Comparison of ENCODE assay signal across 10 cellular contexts in genomic region chr9:15403155-15403554, GRCh38. TPM values are rescaled to one million over a fixed set of nuclear protein-coding genes. Genes with fewer than 3 reads are reported as not detected.
DNase-seq lines count a peak whose midpoint lies in the region; ATAC-seq, FAIRE-seq and TF ChIP-seq lines count a peak whose summit lies in the region.
"Had no signal": no experiment of that assay in that cellular context is flagged by ENCODE, and none has a peak within 500 bp of the region (broad histone marks: within the 10 kb centered on the region; RNA-seq: fewer than 3 reads in every experiment).

No MANE protein-coding gene starts in this region.

- ATAC-seq in GM12878: peak; percentile 89

- H3K4me1 Mint-ChIP-seq in neural crest cell: no peaks in the 10 kb centered on the region
- H3K4me1 Mint-ChIP-seq in mesothelial cell of epicardium: no peaks in the 10 kb centered on the region
- H3K4me1 Mint-ChIP-seq in glutamatergic neuron (ENCODE audit: low read depth, unreplicated experiment): no peaks in the 10 kb centered on the region

- H3K4me2 ChIP-seq in GM12878 (ENCODE audit: control insufficient read depth, insufficient read depth): no peak overlapping the region
- H3K4me2 ChIP-seq: BLaER1 had no signal

- CTCF ChIA-PET in GM12878 (lab: Yijun Ruan, JAX): interaction anchor here (1.0 to 1.2 kb wide), 3 partner anchors 86 to 715 kb away, joined by 3 read pairs; no protein-coding TSS in a partner anchor

- H4K20me1 ChIP-seq in GM12878 (ENCODE audit: control insufficient read depth, insufficient read depth): no peaks in the 10 kb centered on the region
- H4K20me1 ChIP-seq: BLaER1 had no signal

- H3K9me3 Mint-ChIP-seq in neural crest cell (peaks cover 19% of the 10 kb centered on the region), mesothelial cell of epicardium (peaks cover 20% of the 10 kb centered on the region), glutamatergic neuron (ENCODE audit: unreplicated experiment) (peaks cover 6% of the 10 kb centered on the region)

- 38% methylated on average over 4 of the region's 4 CpGs for WGBS in GM12878 (ENCODE audit: insufficient coverage, insufficient replicate concordance, low lambda C conversion rate, missing lambda C conversion rate)

- H3K79me2 ChIP-seq in GM12878 (ENCODE audit: control insufficient read depth, insufficient read depth, low read length): no peaks in the 10 kb centered on the region

- intact Hi-C loops in GM12878 (cut with micrococcal nuclease; ENCODE audit: unreplicated experiment): no loop called here

- H3K4me3 Mint-ChIP-seq in neural crest cell: no peak overlapping the region
- H3K4me3 Mint-ChIP-seq in mesothelial cell of epicardium: no peak overlapping the region
- H3K4me3 Mint-ChIP-seq in glutamatergic neuron (ENCODE audit: unreplicated experiment): no peak overlapping the region

- peak; percentile 25 to 43 for DNase-seq in NCI-H524 (lab: John Stamatoyannopoulos, UW)
- no peak for DNase-seq in NCI-H524 treated with DMSO at 0.1 percent for 48 hours (lab: John Stamatoyannopoulos, UW)
- DNase-seq in KBM-7: peak; percentile 30
- DNase-seq in GM12878 (ENCODE audit: low read depth, low spot score): no peak
- no peak for DNase-seq in neural crest cell (ENCODE audit: low read depth, low spot score)
- DNase-seq in mesothelial cell of epicardium (ENCODE audit: low spot score in 2 of 2, unreplicated experiment in 2 of 2): no peak
- no peak for DNase-seq in NOMO-1 treated with DMSO at 0.1 percent for 48 hours (lab: John Stamatoyannopoulos, UW; ENCODE audit: unreplicated experiment)
- no peak for DNase-seq in glutamatergic neuron

- peak; percentile 21; the same call in 1 of the 2 replicates for TF ChIP-seq RAD21 in GM12878 (IDR thresholded peaks at IDR 0.05; ENCODE audit: insufficient read depth, low read depth, low read length)

- no TSS peak for BruUV-seq in GM12878 (replicated peaks; lab: Mats Ljungman, UMichigan)

- no peak overlapping the region for H2AFZ ChIP-seq in GM12878 (ENCODE audit: control insufficient read depth, low read depth, low read length)

- no peaks in the 10 kb centered on the region for H3K4me1 ChIP-seq in GM12878 (ENCODE audit: control insufficient read depth, insufficient read depth, low read length)
- H3K4me1 ChIP-seq: BLaER1 had no signal

- H3K36me3 Mint-ChIP-seq in neural crest cell (ENCODE audit: low read depth) (peaks cover 6% of the 10 kb centered on the region), mesothelial cell of epicardium (peaks cover 6% of the 10 kb centered on the region), glutamatergic neuron (ENCODE audit: unreplicated experiment) (peaks cover 9% of the 10 kb centered on the region)

- H3K27me3 Mint-ChIP-seq in neural crest cell (ENCODE audit: low read depth) (no peaks in the 10 kb centered on the region), mesothelial cell of epicardium (ENCODE audit: low read depth) (no peaks in the 10 kb centered on the region), glutamatergic neuron (ENCODE audit: unreplicated experiment) (no peaks in the 10 kb centered on the region)

- no peaks in the 10 kb centered on the region for H3K27me3 ChIP-seq in GM12878 (replicated peaks in 1 of 2; ENCODE audit: control insufficient read depth in 2 of 2, insufficient read depth in 2 of 2, low read length in 1 of 2)
- H3K27me3 ChIP-seq: BLaER1 had no signal

- TF ChIP-seq POLR2A in GM12878 (IDR thresholded peaks at IDR 0.05; ENCODE audit: low read depth, low read length): no peak

- no peaks in the 10 kb centered on the region for H3K36me3 ChIP-seq in GM12878 (ENCODE audit: control insufficient read depth in 2 of 2, insufficient read depth in 2 of 2, low read length in 1 of 2)
- H3K36me3 ChIP-seq: BLaER1 had no signal

- peak; percentile 26 to 39 (median 33); a peak in 4 of 6 replicates for TF ChIP-seq CTCF in GM12878 (IDR thresholded peaks at IDR 0.05 in 2 of 3, conservative IDR thresholded peaks at IDR 0.05 in 1 of 3; ENCODE audit: control insufficient read depth in 2 of 3, extremely low read depth in 1 of 3, insufficient read depth in 1 of 3, low read depth in 3 of 3, low read length in 3 of 3)
- peak; percentile 34 for TF ChIP-seq CTCF in neural crest cell (conservative IDR thresholded peaks at IDR 0.05)
- no peak for TF ChIP-seq CTCF in mesothelial cell of epicardium (IDR thresholded peaks at IDR 0.05; ENCODE audit: unreplicated experiment)
- TF ChIP-seq CTCF in glutamatergic neuron (IDR thresholded peaks at IDR 0.05; ENCODE audit: partially characterized antibody, unreplicated experiment): no peak

- no peak overlapping the region for H3K9ac ChIP-seq in GM12878 (ENCODE audit: control insufficient read depth, insufficient read depth, low read length)
- H3K9ac ChIP-seq: BLaER1 had no signal

- SMC1A ChIA-PET in GM12878 (lab: Charles Lee; ENCODE audit: uncharacterized antibody, unreplicated experiment): interaction anchor here (0.6 kb wide), 1 partner anchor 190 kb away, joined by 3 read pairs; no protein-coding TSS in a partner anchor

- peaks cover 1% of the 10 kb centered on the region; the same call in 1 of the 3 replicates for H3K9me3 ChIP-seq in GM12878 (replicated peaks; ENCODE audit: control insufficient read depth, insufficient read depth, low read length)

- RAD21 ChIA-PET in GM12878 (lab: Charles Lee; ENCODE audit: unreplicated experiment): interaction anchor here (1.3 kb wide), 1 partner anchor 130 kb away, joined by 5 read pairs; no protein-coding TSS in a partner anchor

- in situ Hi-C loops in KBM-7 (cut with MboI; ENCODE audit: low pct_unique_long_range_greater_than_20kb, low sequenced_read_pairs) (loop anchor here (25.0 kb wide), 1 partner anchor 116 kb away; no protein-coding TSS in a partner anchor), GM12878 (cut with MboI) (no loop called here)

- H3K27ac Mint-ChIP-seq in neural crest cell (ENCODE audit: unreplicated experiment) (no peak overlapping the region), mesothelial cell of epicardium (no peak overlapping the region), glutamatergic neuron (ENCODE audit: unreplicated experiment) (no peak overlapping the region)

- peak; percentile 75 for FAIRE-seq in GM12878 (lab: Jason Lieb, UNC)
- FAIRE-seq: astrocyte had no signal

- TF ChIP-seq EP300 in GM12878 (IDR thresholded peaks at IDR 0.05; ENCODE audit: borderline replicate concordance in 1 of 2, control insufficient read depth in 1 of 2, low read depth in 2 of 2, low read length in 2 of 2): no peak

- POLR2A ChIA-PET in GM12878 (lab: Charles Lee): no interaction called here

- H3K4me3 ChIP-seq in GM12878: no peak overlapping the region
- H3K4me3 ChIP-seq: BLaER1 had no signal

- H3K27ac ChIP-seq in GM12878 (ENCODE audit: control insufficient read depth, insufficient read depth): no peak overlapping the region
- H3K27ac ChIP-seq: BLaER1 had no signal

TF ChIP-seq in GM12878, 131 proteins besides CTCF, POLR2A, EP300 and RAD21 (continues in another document):
- TF ChIP-seq NR2F1 (conservative IDR thresholded peaks at IDR 0.05): no peak
- TF ChIP-seq RELA (IDR thresholded peaks at IDR 0.05; ENCODE audit: borderline replicate concordance, partially characterized antibody): no peak
- no peak for TF ChIP-seq ZBTB40 (IDR thresholded peaks at IDR 0.05; ENCODE audit: borderline replicate concordance)
- no peak for TF ChIP-seq CREB1 (IDR thresholded peaks at IDR 0.05; ENCODE audit: low read depth)

RNA-seq across cellular contexts. Expression of gene SNAPC3, which starts 19.5 kb away (rescaled TPM):
- 168 and 171 TPM in 2 replicates for total RNA-seq in GM12878 (2013; cell fraction: nucleolus; rRNA removed)
- total RNA-seq in GM12878 (2014; rRNA removed) (24.2 and 30.1 TPM in 2 replicates), GM12878 (2014; rRNA removed; fragmentation: Illumina TruSeq; extraction: Trizol) (27.8 and 28.4 TPM in 2 replicates), GM12878 (2021) (19.4 and 24.4 TPM in 2 replicates), neural crest cell (45.5 and 49.8 TPM in 2 replicates), mesothelial cell of epicardium (41.7 to 46.2 TPM (median 43.5 TPM) in 3 replicates), glutamatergic neuron (ENCODE audit: unreplicated experiment) (104 TPM)
- polyA plus RNA-seq in GM12878 (2011; ENCODE audit: low read depth): 7.4 TPM
- polyA plus RNA-seq in GM12878 (2011; rRNA removed) (47.4 and 67.3 TPM in 2 replicates), GM12878 (2014; fragmentation: Illumina TruSeq; extraction: Trizol) (30.4 and 37.0 TPM in 2 replicates), GM12878 (2014; fragmentation: Nextera tagmentation; extraction: Ambion mirVana) (1 to 10 TPM; 5.7 to 7.4 TPM), GM12878 (2014; rRNA removed) (17.4 and 22.1 TPM in 2 replicates), GM12878 (2016; fragmentation: Nextera tagmentation; extraction: Ambion mirVana) (10 to 100 TPM; 25.1 to 28.0 TPM)
- polyA plus RNA-seq in GM12878 (2011; cell fraction: cytosol; rRNA removed): 19.3 and 26.1 TPM in 2 replicates
- polyA plus RNA-seq in GM12878 (2011; cell fraction: nucleus; rRNA removed): 32.3 and 32.8 TPM in 2 replicates
- 12.3 and 19.6 TPM in 2 replicates for polyA plus RNA-seq in GM12878 (2012)
- 28.0 and 45.0 TPM in 2 replicates for polyA minus RNA-seq in GM12878 (2011; rRNA and poly(A)+ RNA removed)
- polyA minus RNA-seq in GM12878 (2011; cell fraction: cytosol; rRNA and poly(A)+ RNA removed): 9.5 and 12.3 TPM in 2 replicates
- 21.0 and 40.1 TPM in 2 replicates for polyA minus RNA-seq in GM12878 (2011; cell fraction: nucleus; rRNA and poly(A)+ RNA removed)

Comparison
In these comparisons a context has a peak if more than half of its experiments do, and no peak if none do; other contexts are left out.
1. DNase-seq: peak in NCI-H524 (2 of 2) and KBM-7 (single experiment); none in NCI-H524 treated with DMSO at 0.1 percent for 48 hours (single experiment), GM12878 (single experiment), neural crest cell (single experiment), mesothelial cell of epicardium (0 of 2), NOMO-1 treated with DMSO at 0.1 percent for 48 hours (single experiment) and glutamatergic neuron (single experiment).
2. CTCF ChIP-seq: peak in GM12878 (3 of 3) and neural crest cell (single experiment); none in mesothelial cell of epicardium (single experiment) and glutamatergic neuron (single experiment).